8 cellular contexts compared by ENCODE assay signal in genomic region chr2:160294339-160294803, GRCh38.
DNase-seq lines count a peak whose midpoint lies in the region; ATAC-seq, FAIRE-seq and TF ChIP-seq lines count a peak whose summit lies in the region.

No MANE protein-coding gene starts in this region.

- no peaks in the 10 kb centered on the region for H4K20me1 ChIP-seq in SK-N-SH (ENCODE audit: insufficient read depth)
- no peaks in the 10 kb centered on the region for H4K20me1 ChIP-seq in OCI-LY7 (ENCODE audit: insufficient read depth, low read length)

- POLR2A ChIA-PET in SK-N-SH (lab: Yijun Ruan, JAX) (no interaction called here), OCI-LY7 (lab: Charles Lee) (no interaction called here)

- TF ChIP-seq CTCF in AG09319 (IDR thresholded peaks at IDR 0.05; ENCODE audit: low read depth, low read length) (no peak), SK-N-SH (IDR thresholded peaks at IDR 0.05) (no peak), OCI-LY7 (conservative IDR thresholded peaks at IDR 0.05; ENCODE audit: low read length) (no peak)

- no peak overlapping the region for H2AFZ ChIP-seq in SK-N-SH (ENCODE audit: low read depth)
- no peak overlapping the region for H2AFZ ChIP-seq in OCI-LY7 (ENCODE audit: low read length)

- FAIRE-seq in H54 (lab: Jason Lieb, UNC): peak; percentile 23

- no peak overlapping the region for H3K9ac ChIP-seq in SK-N-SH

- WGBS in SK-N-SH (ENCODE audit: low lambda C conversion rate): 43% methylated on average over 5 of the region's 5 CpGs

- H3K4me3 ChIP-seq in SK-N-SH (ENCODE audit: low read depth in 2 of 2, low read length in 1 of 2): no peak overlapping the region
- no peak overlapping the region for H3K4me3 ChIP-seq in skeletal muscle cell (ENCODE audit: low read depth, low read length)
- H3K4me3 ChIP-seq in OCI-LY7 (ENCODE audit: low read depth, low read length, poor library complexity, severe bottlenecking): no peak overlapping the region

- peaks cover 31% of the 10 kb centered on the region for H3F3A ChIP-seq in SK-N-SH (replicated peaks; ENCODE audit: insufficient read depth)

- no TSS peak for BruUV-seq in OCI-LY7 (replicated peaks; lab: Mats Ljungman, UMichigan)

- no peak; a peak in 1 of 4 replicates for TF ChIP-seq EP300 in SK-N-SH (IDR thresholded peaks at IDR 0.05; ENCODE audit: borderline replicate concordance in 1 of 2, low read depth in 1 of 2, low read length in 1 of 2)

- 0 out of 2 replicates have a peak overlapping the region, but pooled peaks have one; percentile 29 for H3K4me2 ChIP-seq in SK-N-SH
- H3K4me2 ChIP-seq in OCI-LY7 (ENCODE audit: low read length): no peak overlapping the region

- H3K4me1 ChIP-seq in SK-N-SH (ENCODE audit: control insufficient read depth in 1 of 2, insufficient read depth in 2 of 2, low read depth in 1 of 2, low read length in 1 of 2): peaks cover 21 to 31% of the 10 kb centered on the region in 2 experiments
- H3K4me1 ChIP-seq in OCI-LY7 (ENCODE audit: insufficient read depth, low read length, poor library complexity, severe bottlenecking): no peaks in the 10 kb centered on the region

- CTCF ChIA-PET in SK-N-SH (lab: Yijun Ruan, JAX): interaction anchor here (1.3 to 1.6 kb wide), 3 partner anchors 9 to 29 kb away, joined by 3 to 4 read pairs (median 3); no protein-coding TSS in a partner anchor
- CTCF ChIA-PET in OCI-LY7 (lab: Charles Lee; ENCODE audit: unreplicated experiment): no interaction called here

- H3K27ac ChIP-seq in SK-N-SH (ENCODE audit: low read depth in 2 of 2, low read length in 1 of 2) (peak overlapping the region; percentile 77 to 89), OCI-LY7 (ENCODE audit: low read depth, low read length, poor library complexity, severe bottlenecking) (no peak overlapping the region)

- H3K79me2 ChIP-seq in SK-N-SH (ENCODE audit: insufficient read depth) (peaks cover 30% of the 10 kb centered on the region; the same call in 1 of the 2 replicates), OCI-LY7 (ENCODE audit: insufficient read depth, low read depth, low read length) (no peaks in the 10 kb centered on the region)

- H3K9me3 ChIP-seq in SK-N-SH: no peaks in the 10 kb centered on the region
- no peaks in the 10 kb centered on the region for H3K9me3 ChIP-seq in OCI-LY7 (ENCODE audit: low read length)

- intact Hi-C loops in OCI-LY7 (cut with micrococcal nuclease; ENCODE audit: unreplicated experiment): no loop called here

- no peaks in the 10 kb centered on the region for H3K9me2 ChIP-seq in SK-N-SH
- H3K9me2 ChIP-seq in OCI-LY7 (ENCODE audit: insufficient read depth, low read length): no peaks in the 10 kb centered on the region

- ATAC-seq in HG03439 (IDR thresholded peaks at IDR 0.05; ENCODE audit: unreplicated experiment): no peak

- TF ChIP-seq POLR2A in H54 (IDR thresholded peaks at IDR 0.05; ENCODE audit: low read depth, low read length): no peak

- DNase-seq in AG09319 (ENCODE audit: extremely low read depth, low read depth) (peak; percentile 60), H54 (ENCODE audit: insufficient read length, low spot score) (no peak), SK-N-SH (no peak), fibroblast of peridontal ligament (ENCODE audit: extremely low read depth) (peak; percentile 89), skeletal muscle cell (ENCODE audit: low read depth) (peak; percentile 92), NCI-H510A (lab: John Stamatoyannopoulos, UW) (no peak), OCI-LY7 (ENCODE audit: low spot score) (no peak)

- no peaks in the 10 kb centered on the region for H3K27me3 ChIP-seq in SK-N-SH (ENCODE audit: insufficient read depth)

- TF ChIP-seq RAD21 in SK-N-SH (IDR thresholded peaks at IDR 0.05; ENCODE audit: low read length): no peak

- H3K36me3 ChIP-seq in SK-N-SH (replicated peaks in 1 of 2; ENCODE audit: control insufficient read depth in 1 of 2, insufficient read depth in 2 of 2, low read length in 1 of 2) (peaks cover 59 to 66% of the 10 kb centered on the region in 2 experiments), OCI-LY7 (ENCODE audit: insufficient read depth, low read length) (no peaks in the 10 kb centered on the region)

TF ChIP-seq in SK-N-SH, 30 proteins besides CTCF, POLR2A, EP300 and RAD21 (continues in another document):
- TF ChIP-seq ELF1 (IDR thresholded peaks at IDR 0.05) (no peak), NFIC (IDR thresholded peaks at IDR 0.05; ENCODE audit: borderline replicate concordance) (peak; percentile 76; the same call in 1 of the 2 replicates), FOSL2 (IDR thresholded peaks at IDR 0.05; ENCODE audit: borderline replicate concordance, low read depth) (peak; percentile 21; the same call in 1 of the 2 replicates), TCF12 (IDR thresholded peaks at IDR 0.05) (peak; percentile 39; the same call in 1 of the 2 replicates), EZH2phosphoT487 (IDR thresholded peaks at IDR 0.05; ENCODE audit: borderline replicate concordance, low read depth) (no peak), YY1 (IDR thresholded peaks at IDR 0.05; ENCODE audit: low read depth) (no peak), MXI1 (IDR thresholded peaks at IDR 0.05; ENCODE audit: low read depth, low read length) (no peak), SIN3A (IDR thresholded peaks at IDR 0.05; ENCODE audit: borderline replicate concordance, low read depth, low read length) (0 out of 2 replicates have a peak, but pooled peaks have one; percentile 25), GATA2 (CRISPR knock-in tag; IDR thresholded peaks at IDR 0.05) (no peak), MEF2A (IDR thresholded peaks at IDR 0.05; ENCODE audit: borderline replicate concordance, low read depth) (no peak), CHD2 (IDR thresholded peaks at IDR 0.05; ENCODE audit: low read length, partially characterized antibody) (no peak), RCOR1 (IDR thresholded peaks at IDR 0.05; ENCODE audit: low read length) (no peak), FOXJ3 (CRISPR knock-in tag; IDR thresholded peaks at IDR 0.05) (no peak), POLR2AphosphoS5 (IDR thresholded peaks at IDR 0.05; ENCODE audit: low read depth, low read length) (no peak), RXRA (IDR thresholded peaks at IDR 0.05; ENCODE audit: borderline replicate concordance, low read depth) (no peak), TAF1 (IDR thresholded peaks at IDR 0.05; ENCODE audit: borderline replicate concordance, low read depth, low read length) (no peak)
- TF ChIP-seq, protein P1, sequence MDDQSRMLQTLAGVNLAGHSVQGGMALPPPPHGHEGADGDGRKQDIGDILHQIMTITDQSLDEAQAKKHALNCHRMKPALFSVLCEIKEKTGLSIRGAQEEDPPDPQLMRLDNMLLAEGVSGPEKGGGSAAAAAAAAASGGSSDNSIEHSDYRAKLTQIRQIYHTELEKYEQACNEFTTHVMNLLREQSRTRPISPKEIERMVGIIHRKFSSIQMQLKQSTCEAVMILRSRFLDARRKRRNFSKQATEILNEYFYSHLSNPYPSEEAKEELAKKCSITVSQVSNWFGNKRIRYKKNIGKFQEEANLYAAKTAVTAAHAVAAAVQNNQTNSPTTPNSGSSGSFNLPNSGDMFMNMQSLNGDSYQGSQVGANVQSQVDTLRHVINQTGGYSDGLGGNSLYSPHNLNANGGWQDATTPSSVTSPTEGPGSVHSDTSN (IDR thresholded peaks at IDR 0.05): 0 out of 2 replicates have a peak, but pooled peaks have one; percentile 25
- TF ChIP-seq, protein P2, sequence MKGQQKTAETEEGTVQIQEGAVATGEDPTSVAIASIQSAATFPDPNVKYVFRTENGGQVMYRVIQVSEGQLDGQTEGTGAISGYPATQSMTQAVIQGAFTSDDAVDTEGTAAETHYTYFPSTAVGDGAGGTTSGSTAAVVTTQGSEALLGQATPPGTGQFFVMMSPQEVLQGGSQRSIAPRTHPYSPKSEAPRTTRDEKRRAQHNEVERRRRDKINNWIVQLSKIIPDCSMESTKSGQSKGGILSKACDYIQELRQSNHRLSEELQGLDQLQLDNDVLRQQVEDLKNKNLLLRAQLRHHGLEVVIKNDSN (IDR thresholded peaks at IDR 0.05; ENCODE audit: borderline replicate concordance, low read depth): no peak
- TF ChIP-seq, protein P3, sequence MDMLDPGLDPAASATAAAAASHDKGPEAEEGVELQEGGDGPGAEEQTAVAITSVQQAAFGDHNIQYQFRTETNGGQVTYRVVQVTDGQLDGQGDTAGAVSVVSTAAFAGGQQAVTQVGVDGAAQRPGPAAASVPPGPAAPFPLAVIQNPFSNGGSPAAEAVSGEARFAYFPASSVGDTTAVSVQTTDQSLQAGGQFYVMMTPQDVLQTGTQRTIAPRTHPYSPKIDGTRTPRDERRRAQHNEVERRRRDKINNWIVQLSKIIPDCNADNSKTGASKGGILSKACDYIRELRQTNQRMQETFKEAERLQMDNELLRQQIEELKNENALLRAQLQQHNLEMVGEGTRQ (IDR thresholded peaks at IDR 0.05; ENCODE audit: borderline replicate concordance, low read depth, low read length): no peak
- TF ChIP-seq, protein P4, sequence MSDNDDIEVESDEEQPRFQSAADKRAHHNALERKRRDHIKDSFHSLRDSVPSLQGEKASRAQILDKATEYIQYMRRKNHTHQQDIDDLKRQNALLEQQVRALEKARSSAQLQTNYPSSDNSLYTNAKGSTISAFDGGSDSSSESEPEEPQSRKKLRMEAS (IDR thresholded peaks at IDR 0.05; ENCODE audit: low read depth): peak; percentile 36; the same call in 1 of the 2 replicates
- TF ChIP-seq, protein P5, sequence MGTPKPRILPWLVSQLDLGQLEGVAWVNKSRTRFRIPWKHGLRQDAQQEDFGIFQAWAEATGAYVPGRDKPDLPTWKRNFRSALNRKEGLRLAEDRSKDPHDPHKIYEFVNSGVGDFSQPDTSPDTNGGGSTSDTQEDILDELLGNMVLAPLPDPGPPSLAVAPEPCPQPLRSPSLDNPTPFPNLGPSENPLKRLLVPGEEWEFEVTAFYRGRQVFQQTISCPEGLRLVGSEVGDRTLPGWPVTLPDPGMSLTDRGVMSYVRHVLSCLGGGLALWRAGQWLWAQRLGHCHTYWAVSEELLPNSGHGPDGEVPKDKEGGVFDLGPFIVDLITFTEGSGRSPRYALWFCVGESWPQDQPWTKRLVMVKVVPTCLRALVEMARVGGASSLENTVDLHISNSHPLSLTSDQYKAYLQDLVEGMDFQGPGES (IDR thresholded peaks at IDR 0.05; ENCODE audit: low read depth, low read length): no peak

Comparison
In these comparisons a context has a peak if more than half of its experiments do, and no peak if none do; other contexts are left out.
1. DNase-seq: peak in AG09319 (single experiment), fibroblast of peridontal ligament (single experiment) and skeletal muscle cell (single experiment); none in H54 (single experiment), SK-N-SH (single experiment), NCI-H510A (single experiment) and OCI-LY7 (single experiment).